1 cellular context compared by ENCODE assay signal in the genomic region with DNA sequence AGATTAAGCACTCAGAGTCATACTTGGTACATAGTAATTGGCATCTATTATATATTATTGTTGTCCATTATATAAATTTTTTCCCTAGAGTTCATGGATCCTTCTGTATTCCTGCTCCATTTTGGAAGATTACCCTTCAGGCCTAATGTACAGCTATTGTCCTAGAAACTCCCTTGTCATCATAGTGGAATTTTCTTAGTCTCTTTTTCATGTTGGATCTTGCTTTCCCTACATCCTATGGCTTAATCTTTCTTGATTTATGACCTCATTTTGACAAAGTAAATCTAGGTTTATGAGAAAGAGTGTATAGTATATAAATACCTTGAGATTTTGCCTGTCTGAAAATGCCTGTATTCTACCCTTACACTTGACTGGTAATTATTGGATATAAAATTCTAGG.
TF ChIP-seq lines count a peak whose summit lies in the region.

No MANE protein-coding gene starts in this region.

TF ChIP-seq in endothelial cell of umbilical vein, 7 proteins besides CTCF, POLR2A, EP300 and RAD21:
- no peak for TF ChIP-seq EZH2 (IDR thresholded peaks at IDR 0.05; ENCODE audit: borderline replicate concordance, low read depth, low read length, severe bottlenecking)
- TF ChIP-seq MYC (IDR thresholded peaks at IDR 0.05; ENCODE audit: low read depth, low read length), result no peak
- TF ChIP-seq GATA2 (IDR thresholded peaks at IDR 0.05; ENCODE audit: insufficient read depth, insufficient read length, low read depth, low read length), result no peak
- no peak for TF ChIP-seq FOS (IDR thresholded peaks at IDR 0.05; ENCODE audit: borderline replicate concordance, insufficient read depth, low read length)
- no peak for TF ChIP-seq JUN (IDR thresholded peaks at IDR 0.05; ENCODE audit: borderline replicate concordance, insufficient read depth, insufficient read length, low read depth)
- no peak for TF ChIP-seq POLR2AphosphoS5 (IDR thresholded peaks at IDR 0.05; ENCODE audit: insufficient read depth, low read depth, low read length)
